In the genomic region with DNA sequence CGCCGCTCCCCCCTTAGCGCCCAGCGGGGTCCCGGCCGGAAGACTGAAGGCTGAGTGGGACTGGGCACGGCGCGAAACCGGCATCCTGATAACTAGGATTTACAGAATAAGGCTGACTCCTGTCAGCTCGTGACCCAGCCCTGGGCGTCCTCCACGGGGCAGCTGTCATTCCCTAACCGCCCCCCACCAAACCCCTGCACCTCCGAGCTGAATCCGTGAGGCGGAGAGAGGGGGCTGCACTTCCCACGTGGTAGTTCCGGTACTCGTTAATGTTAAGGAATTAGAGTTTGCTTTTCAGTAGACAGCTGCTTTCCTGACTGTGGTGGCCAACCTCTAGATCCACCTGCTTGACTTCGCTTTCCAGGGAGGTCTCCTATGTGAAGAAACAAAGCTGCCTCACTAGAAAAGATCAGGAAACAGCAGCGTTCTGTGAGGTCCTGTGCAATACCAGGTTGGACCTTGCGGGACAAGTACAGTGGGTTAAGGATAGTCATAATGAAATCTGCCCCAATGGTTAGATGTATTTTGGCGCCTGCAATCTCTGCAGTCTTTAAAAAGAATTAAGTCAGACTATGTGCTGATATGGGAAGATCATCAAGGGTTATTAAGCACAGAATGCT, we compare ENCODE assay signal across 8 cellular contexts. TPM values are rescaled to one million over a fixed set of nuclear protein-coding genes. Genes with fewer than 3 reads are reported as not detected.
DNase-seq lines count a peak whose midpoint lies in the region; ATAC-seq and TF ChIP-seq lines count a peak whose summit lies in the region.

No MANE protein-coding gene starts in this region.

- WGBS in iPS DF 6.9 (ENCODE audit: insufficient coverage, insufficient read length): no CpG with 5 or more reads among the region's 24 CpGs
- 4% methylated on average over 24 of the region's 24 CpGs for WGBS in smooth muscle cell (ENCODE audit: low lambda C conversion rate)

- H3K27ac Mint-ChIP-seq in IgD-negative memory B cell (peak overlapping the region; percentile 38 to 89 (median 77)), immature natural killer cell (peak overlapping the region in 3 of 6 donors; percentile 80 to 93 (median 91))

- H3K9me3 ChIP-seq in adipocyte (ENCODE audit: control insufficient read depth, low read length) (no peaks in the 10 kb centered on the region), iPS DF 6.9 (ENCODE audit: control insufficient read depth, insufficient read depth, low read length) (no peaks in the 10 kb centered on the region), smooth muscle cell (replicated peaks; ENCODE audit: low read depth) (no peaks in the 10 kb centered on the region)

- H3F3A ChIP-seq in smooth muscle cell (ENCODE audit: low read depth): peaks cover 10% of the 10 kb centered on the region

- H3K79me2 ChIP-seq in smooth muscle cell (ENCODE audit: low read depth): peaks cover 6% of the 10 kb centered on the region

- no peaks in the 10 kb centered on the region for H3K27me3 ChIP-seq in adipocyte (replicated peaks; ENCODE audit: control insufficient read depth, insufficient read depth, low read length)
- H3K27me3 ChIP-seq in iPS DF 6.9 (ENCODE audit: control insufficient read depth, insufficient read depth, low read length): no peaks in the 10 kb centered on the region
- no peaks in the 10 kb centered on the region for H3K27me3 ChIP-seq in smooth muscle cell (ENCODE audit: low read depth)

- peak overlapping the region; percentile 93 for H3K9ac ChIP-seq in adipocyte (ENCODE audit: low read length)
- peak overlapping the region; percentile 82 for H3K9ac ChIP-seq in smooth muscle cell (ENCODE audit: low read depth)

- H3K27me3 Mint-ChIP-seq in IgD-negative memory B cell (no peaks in the 10 kb centered on the region), immature natural killer cell (ENCODE audit: low read depth in 3 of 3) (peaks cover 0 to 4% (median 0%) of the 10 kb centered on the region in 3 donors)

- H3K9me3 Mint-ChIP-seq in IgD-negative memory B cell (no peaks in the 10 kb centered on the region), immature natural killer cell (no peaks in the 10 kb centered on the region)

- H3K4me1 ChIP-seq in adipocyte (ENCODE audit: control insufficient read depth, insufficient read depth, low read length): peaks cover 27% of the 10 kb centered on the region
- H3K4me1 ChIP-seq in iPS DF 6.9 (ENCODE audit: control insufficient read depth, insufficient read depth, low read length): no peaks in the 10 kb centered on the region
- peaks cover 8% of the 10 kb centered on the region for H3K4me1 ChIP-seq in smooth muscle cell (ENCODE audit: low read depth)

- H3K4me1 Mint-ChIP-seq in IgD-negative memory B cell: peaks cover 12 to 35% (median 29%) of the 10 kb centered on the region in 3 donors
- H3K4me1 Mint-ChIP-seq in immature natural killer cell: peaks cover 22 to 45% of the 10 kb centered on the region in 2 donors

- peak overlapping the region; percentile 90 for H3K4me2 ChIP-seq in smooth muscle cell

- H3K4me3 Mint-ChIP-seq in IgD-negative memory B cell (peak overlapping the region in 1 of 4 donors; percentile 95), immature natural killer cell (peak overlapping the region in 1 of 5 donors; percentile 90)

- TF ChIP-seq CTCF in smooth muscle cell (IDR thresholded peaks at IDR 0.05; ENCODE audit: borderline replicate concordance, insufficient read depth, poor library complexity, severe bottlenecking): no peak

- DNase-seq in activated gamma-delta T cell treated with Interleukin-2 at 50 U/mL for 16 hours: peak; percentile 44
- DNase-seq in activated gamma-delta T cell (lab: John Stamatoyannopoulos, UW): no peak
- DNase-seq in adipocyte (ENCODE audit: low read depth): peak; percentile 44
- DNase-seq in iPS DF 6.9 (ENCODE audit: low read depth, low spot score): no peak
- no peak for DNase-seq in smooth muscle cell (lab: John Stamatoyannopoulos, UW; ENCODE audit: unreplicated experiment)
- DNase-seq in immature natural killer cell: no peak

- no peak for ATAC-seq in GM19328 (IDR thresholded peaks at IDR 0.05; ENCODE audit: unreplicated experiment)

- H3K4me3 ChIP-seq in adipocyte (ENCODE audit: low read length) (peak overlapping the region; percentile 93), iPS DF 6.9 (ENCODE audit: low read length) (peak overlapping the region; percentile 94; the same call in 1 of the 2 replicates), smooth muscle cell (peak overlapping the region; percentile 75)

- H3K36me3 Mint-ChIP-seq in IgD-negative memory B cell (no peaks in the 10 kb centered on the region), immature natural killer cell (no peaks in the 10 kb centered on the region)

- H3K27ac ChIP-seq in iPS DF 6.9 (ENCODE audit: low read length) (no peak overlapping the region), smooth muscle cell (ENCODE audit: low read depth) (peak overlapping the region; percentile 79)

- H3K36me3 ChIP-seq in adipocyte (ENCODE audit: control insufficient read depth, insufficient read depth, low read length, severe bottlenecking) (peaks cover 5% of the 10 kb centered on the region), iPS DF 6.9 (ENCODE audit: control insufficient read depth, insufficient read depth, low read length) (peaks cover 2% of the 10 kb centered on the region; the same call in 1 of the 2 replicates), smooth muscle cell (ENCODE audit: low read depth) (no peaks in the 10 kb centered on the region)

- H4K20me1 ChIP-seq in smooth muscle cell (ENCODE audit: low read depth): peaks cover 16% of the 10 kb centered on the region

- H2AFZ ChIP-seq in smooth muscle cell (ENCODE audit: low read depth): peak overlapping the region; percentile 80

RNA-seq across cellular contexts. Expression of a gene that starts 1.0 kb away (rescaled TPM):
- polyA plus RNA-seq in IgD-negative memory B cell: 131 TPM
- total RNA-seq in smooth muscle cell: 26.4 and 27.6 TPM in 2 replicates
- polyA plus RNA-seq in smooth muscle cell: 91.4 and 111 TPM in 2 replicates
- 10 to 100 TPM; 51.2 to 85.8 (median 69.1) TPM for polyA plus RNA-seq in immature natural killer cell

RNA-seq across cellular contexts. Expression of a gene that starts 12.0 kb away (rescaled TPM):
- 42.0 TPM for polyA plus RNA-seq in IgD-negative memory B cell
- 4.5 TPM in 2 replicates for total RNA-seq in smooth muscle cell
- polyA plus RNA-seq in smooth muscle cell: 2.4 and 9.6 TPM in 2 replicates
- polyA plus RNA-seq in immature natural killer cell: 100 to 1,000 TPM in 1 of 3 donors, 10 to 100 TPM in 2; 53.1 to 124 (median 57.5) TPM

RNA-seq across cellular contexts. Expression of a gene that starts 22.2 kb away (rescaled TPM):
- polyA plus RNA-seq in IgD-negative memory B cell (12.4 TPM), smooth muscle cell (16.1 and 31.7 TPM in 2 replicates), immature natural killer cell (1 to 10 TPM; 3.2 to 4.0 (median 3.9) TPM)
- total RNA-seq in smooth muscle cell: 3.8 and 8.7 TPM in 2 replicates

RNA-seq across cellular contexts. Expression of a gene that starts 40.6 kb away (rescaled TPM):
- 25.0 TPM for polyA plus RNA-seq in IgD-negative memory B cell
- 9.8 and 13.3 TPM in 2 replicates for total RNA-seq in smooth muscle cell
- polyA plus RNA-seq in smooth muscle cell: 15.4 and 17.4 TPM in 2 replicates
- polyA plus RNA-seq in immature natural killer cell: 10 to 100 TPM in 2 of 3 donors, 1 to 10 TPM in 1; 5.4 to 27.1 (median 18.7) TPM

RNA-seq across cellular contexts. Expression of a gene that starts 48.5 kb away (rescaled TPM):
- 77.5 TPM for polyA plus RNA-seq in IgD-negative memory B cell
- total RNA-seq in smooth muscle cell: 32.6 and 48.4 TPM in 2 replicates
- polyA plus RNA-seq in smooth muscle cell: 90.5 and 107 TPM in 2 replicates
- polyA plus RNA-seq in immature natural killer cell: 10 to 100 TPM; 55.9 to 67.5 (median 64.0) TPM

Comparison
In these comparisons a context has a peak if more than half of its experiments do, and no peak if none do; other contexts are left out.
1. DNase-seq: peak in activated gamma-delta T cell treated with Interleukin-2 at 50 U/mL for 16 hours (single experiment) and adipocyte (single experiment); none in activated gamma-delta T cell (single experiment), iPS DF 6.9 (single experiment), smooth muscle cell (single experiment) and immature natural killer cell (0 of 3).
2. Peak in every context shown above with its lines, with median percentiles within 50 percentile points of each other: H3K4me3 ChIP-seq.